23 cellular contexts compared by ENCODE assay signal in genomic region chr19:38093587-38093986, GRCh38.
DNase-seq lines count a peak whose midpoint lies in the region; ATAC-seq, FAIRE-seq and TF ChIP-seq lines count a peak whose summit lies in the region.
"Had no signal": no experiment of that assay in that cellular context is flagged by ENCODE, and none has a peak within 500 bp of the region (broad histone marks: within the 10 kb centered on the region; RNA-seq: fewer than 3 reads in every experiment).

No MANE protein-coding gene starts in this region.

- H3K4me2 ChIP-seq in HepG2 (ENCODE audit: low read depth, low read length): no peak overlapping the region

- ATAC-seq in HepG2 (no peak), right lobe of liver (no peak), upper lobe of left lung (ENCODE audit: low FRiP score in 2 of 2) (peak; percentile 17 to 50), GM18907 (IDR thresholded peaks at IDR 0.05; ENCODE audit: unreplicated experiment) (no peak)
- ATAC-seq: PC-3, psoas muscle, WTC11 had no signal

- WGBS in HepG2 (ENCODE audit: low lambda C conversion rate): no CpG with 5 or more reads among the region's 6 CpGs
- 47% methylated on average over 3 of the region's 6 CpGs for WGBS in right lobe of liver (ENCODE audit: insufficient coverage, low coverage, low lambda C conversion rate, missing lambda C conversion rate)
- 79% methylated on average over 6 of the region's 6 CpGs; no CpG with 5 or more reads in 1 of the 2 donors for WGBS in upper lobe of left lung, 2 donors

- H3K4me1 Mint-ChIP-seq in activated T-helper 2 cell treated with anti-CD3 and anti-CD28 coated beads, Interferon-gamma antibody, Interleukin-2, Interleukin-4, amounts not matched to agents 10 μg/mL and 5 μg/mL and 100 μg/mL, durations not matched to agents 14 hours and 24 hours and 36 hours (ENCODE audit: low read depth): no peaks in the 10 kb centered on the region
- H3K4me1 Mint-ChIP-seq: WTC11 had no signal

- FAIRE-seq in HepG2 (lab: Jason Lieb, UNC): no peak

- H3K4me1 ChIP-seq in HepG2 (ENCODE audit: insufficient read depth, low read length) (no peaks in the 10 kb centered on the region), right lobe of liver (no peaks in the 10 kb centered on the region), left ventricle myocardium inferior (peaks cover 29% of the 10 kb centered on the region), upper lobe of left lung (peaks cover 0 to 7% (median 3%) of the 10 kb centered on the region in 4 donors)

- POLR2A ChIA-PET in HepG2 (lab: Yijun Ruan, JAX): no interaction called here

- no peaks in the 10 kb centered on the region for H3K79me2 ChIP-seq in HepG2 (ENCODE audit: insufficient read depth, low read length)

- DNase-seq in HepG2 (ENCODE audit: low spot score) (no peak), right lobe of liver (no peak), anterior cingulate cortex (lab: John Stamatoyannopoulos, UW) (peak in 42 of 58 donors; percentile 8 to 85 (median 34)), left ventricle myocardium inferior (peak; percentile 58), upper lobe of left lung (peak in 1 of 2 donors; percentile 42), NCI-H128 (lab: John Stamatoyannopoulos, UW; ENCODE audit: unreplicated experiment) (no peak)
- no peak for DNase-seq in activated T-helper 2 cell treated with anti-CD3 and anti-CD28 coated beads, Interferon-gamma antibody, Interleukin-2, Interleukin-4, amounts not matched to agents 10 μg/mL and 5 μg/mL and 100 μg/mL, durations not matched to agents 14 hours and 24 hours and 36 hours (ENCODE audit: low spot score)
- DNase-seq: foreskin fibroblast, HFFc6, NCI-H2081, NCI-H748 treated with DMSO at 0.1 percent for 48 hours, nephron progenitor cell, PC-3, psoas muscle had no signal

- BruUV-seq in HepG2 (replicated peaks; lab: Mats Ljungman, UMichigan): no TSS peak

- CTCF ChIA-PET in HepG2 (lab: Yijun Ruan, JAX; ENCODE audit: low intra/inter-chr PET ratio, low total read pairs): no interaction called here

- H3K9me3 ChIP-seq in HepG2 (ENCODE audit: low read length) (no peaks in the 10 kb centered on the region), right lobe of liver (no peaks in the 10 kb centered on the region), left ventricle myocardium inferior (replicated peaks) (no peaks in the 10 kb centered on the region), upper lobe of left lung (no peaks in the 10 kb centered on the region)
- H3K9me3 ChIP-seq: psoas muscle had no signal

- H3K27ac ChIP-seq in HepG2 (ENCODE audit: extremely low read length, insufficient read depth, low read length): no peak overlapping the region
- no peak overlapping the region for H3K27ac ChIP-seq in right lobe of liver
- H3K27ac ChIP-seq in left ventricle myocardium inferior (replicated peaks): peak overlapping the region; percentile 52
- H3K27ac ChIP-seq in upper lobe of left lung: no peak overlapping the region
- H3K27ac ChIP-seq: HL-60, psoas muscle had no signal

- H3K4me3 ChIP-seq in HepG2 (replicated peaks in 1 of 3; ENCODE audit: insufficient read depth in 1 of 3, low read depth in 2 of 3, low read length in 3 of 3) (no peak overlapping the region), right lobe of liver (no peak overlapping the region), left ventricle myocardium inferior (no peak overlapping the region), upper lobe of left lung (no peak overlapping the region)
- H3K4me3 ChIP-seq: psoas muscle had no signal

- no peak overlapping the region for H2AFZ ChIP-seq in HepG2 (ENCODE audit: low read length)

- TF ChIP-seq POLR2A in HepG2 (IDR thresholded peaks at IDR 0.05; ENCODE audit: insufficient read depth in 1 of 2, low read depth in 2 of 2, low read length in 2 of 2): no peak
- TF ChIP-seq POLR2A in right lobe of liver (IDR thresholded peaks at IDR 0.05): no peak
- no peak for TF ChIP-seq POLR2A in upper lobe of left lung (IDR thresholded peaks at IDR 0.05)

- peaks cover 0 to 21% of the 10 kb centered on the region in 2 experiments; a peak in 3 of 5 replicates for H3K36me3 ChIP-seq in HepG2 (replicated peaks in 1 of 2; ENCODE audit: control insufficient read depth in 1 of 2, insufficient read depth in 2 of 2, low read length in 2 of 2)
- peaks cover 0 to 7% (median 0%) of the 10 kb centered on the region in 4 donors for H3K36me3 ChIP-seq in right lobe of liver
- peaks cover 4% of the 10 kb centered on the region for H3K36me3 ChIP-seq in left ventricle myocardium inferior
- H3K36me3 ChIP-seq in upper lobe of left lung: peaks cover 4 to 25% (median 12%) of the 10 kb centered on the region in 4 donors

- no peaks in the 10 kb centered on the region for H3K36me3 Mint-ChIP-seq in activated T-helper 2 cell treated with anti-CD3 and anti-CD28 coated beads, Interferon-gamma antibody, Interleukin-2, Interleukin-4, amounts not matched to agents 10 μg/mL and 5 μg/mL and 100 μg/mL, durations not matched to agents 14 hours and 24 hours and 36 hours (ENCODE audit: low read depth)

- in situ Hi-C loops in HepG2 (cut with HindIII; ENCODE audit: extremely low pct_ligation_motif_present, low pct_unique_long_range_greater_than_20kb): no loop called here

- intact Hi-C loops in HepG2 (cut with micrococcal nuclease; ENCODE audit: unreplicated experiment) (no loop called here), right lobe of liver (cut with DNase I) (loop anchor here in 1 of 2 donors (10.0 kb wide), 1 partner anchor 189 kb away; the partner anchor contains the start of genes SIPA1L3 and WDR87), left ventricle myocardium inferior (cut with micrococcal nuclease) (no loop called here)
- intact Hi-C loops in activated T-helper 2 cell treated with anti-CD3 and anti-CD28 coated beads, Interferon-gamma antibody, Interleukin-2, Interleukin-4, amounts not matched to agents 10 μg/mL and 5 μg/mL and 100 μg/mL, durations not matched to agents 14 hours and 24 hours and 36 hours (cut with micrococcal nuclease): no loop called here

- H3K27me3 ChIP-seq in HepG2 (ENCODE audit: control insufficient read depth in 1 of 2, insufficient read depth in 2 of 2, low read length in 2 of 2) (no peaks in the 10 kb centered on the region), right lobe of liver (no peaks in the 10 kb centered on the region), left ventricle myocardium inferior (ENCODE audit: low read depth) (no peaks in the 10 kb centered on the region), upper lobe of left lung (no peaks in the 10 kb centered on the region)

- no peak overlapping the region for H3K27ac Mint-ChIP-seq in activated T-helper 2 cell treated with anti-CD3 and anti-CD28 coated beads, Interferon-gamma antibody, Interleukin-2, Interleukin-4, amounts not matched to agents 10 μg/mL and 5 μg/mL and 100 μg/mL, durations not matched to agents 14 hours and 24 hours and 36 hours
- H3K27ac Mint-ChIP-seq: activated naive CD8-positive, alpha-beta T cell; dendritic cell treated with granulocyte-macrophage colony-stimulating factor and Interleukin-4, amounts not matched to agents 40 ng/mL and 50 ng/mL, for 4 days; HFFc6; IgD-negative memory B cell; nephron progenitor cell; T-helper 2 cell treated with Interferon-gamma antibody and Interleukin-4, amounts not matched to agents 5 μg/mL and 100 μg/mL, for 36 hours; WTC11 had no signal

- no peaks in the 10 kb centered on the region for H3K27me3 Mint-ChIP-seq in activated T-helper 2 cell treated with anti-CD3 and anti-CD28 coated beads, Interferon-gamma antibody, Interleukin-2, Interleukin-4, amounts not matched to agents 10 μg/mL and 5 μg/mL and 100 μg/mL, durations not matched to agents 14 hours and 24 hours and 36 hours (ENCODE audit: low read depth)
- H3K27me3 Mint-ChIP-seq: activated naive CD8-positive, alpha-beta T cell; brain; dendritic cell treated with granulocyte-macrophage colony-stimulating factor and Interleukin-4, amounts not matched to agents 40 ng/mL and 50 ng/mL, for 4 days; IgD-negative memory B cell had no signal

- no peak for TF ChIP-seq RAD21 in HepG2 (CRISPR knock-in tag; IDR thresholded peaks at IDR 0.05)

- no peak for TF ChIP-seq EP300 in HepG2 (IDR thresholded peaks at IDR 0.05; ENCODE audit: low read depth in 2 of 2, low read length in 2 of 2)
- no peak for TF ChIP-seq EP300 in HepG2 (CRISPR knock-in tag; IDR thresholded peaks at IDR 0.05; ENCODE audit: borderline replicate concordance)
- TF ChIP-seq EP300 in upper lobe of left lung (IDR thresholded peaks at IDR 0.05): no peak

- H3K4me3 Mint-ChIP-seq in activated T-helper 2 cell treated with anti-CD3 and anti-CD28 coated beads, Interferon-gamma antibody, Interleukin-2, Interleukin-4, amounts not matched to agents 10 μg/mL and 5 μg/mL and 100 μg/mL, durations not matched to agents 14 hours and 24 hours and 36 hours (ENCODE audit: low read depth): no peak overlapping the region
- H3K4me3 Mint-ChIP-seq: activated naive CD8-positive, alpha-beta T cell; brain; CD14-positive monocyte; dendritic cell treated with granulocyte-macrophage colony-stimulating factor and Interleukin-4, amounts not matched to agents 40 ng/mL and 50 ng/mL, for 4 days; HFFc6; IgD-negative memory B cell; nephron progenitor cell; T-helper 2 cell treated with Interferon-gamma antibody and Interleukin-4, amounts not matched to agents 5 μg/mL and 100 μg/mL, for 36 hours; WTC11 had no signal

- H3K9ac ChIP-seq in HepG2 (ENCODE audit: insufficient read depth, low read depth, low read length): no peak overlapping the region

- H3K9me3 Mint-ChIP-seq in activated T-helper 2 cell treated with anti-CD3 and anti-CD28 coated beads, Interferon-gamma antibody, Interleukin-2, Interleukin-4, amounts not matched to agents 10 μg/mL and 5 μg/mL and 100 μg/mL, durations not matched to agents 14 hours and 24 hours and 36 hours: no peaks in the 10 kb centered on the region
- H3K9me3 Mint-ChIP-seq: brain; dendritic cell treated with granulocyte-macrophage colony-stimulating factor and Interleukin-4, amounts not matched to agents 40 ng/mL and 50 ng/mL, for 4 days; HFFc6; IgD-negative memory B cell; nephron progenitor cell; T-helper 2 cell treated with Interferon-gamma antibody and Interleukin-4, amounts not matched to agents 5 μg/mL and 100 μg/mL, for 36 hours; WTC11 had no signal

- TF ChIP-seq CTCF in HepG2 (CRISPR knock-in tag; IDR thresholded peaks at IDR 0.05): no peak
- TF ChIP-seq CTCF in right lobe of liver (IDR thresholded peaks at IDR 0.05): no peak
- TF ChIP-seq CTCF in left ventricle myocardium inferior (IDR thresholded peaks at IDR 0.05; ENCODE audit: borderline replicate concordance): no peak
- TF ChIP-seq CTCF in upper lobe of left lung (IDR thresholded peaks at IDR 0.05): no peak

- no peaks in the 10 kb centered on the region for H4K20me1 ChIP-seq in HepG2 (ENCODE audit: insufficient read depth, low read length)

TF ChIP-seq in HepG2, 621 proteins besides CTCF, POLR2A, EP300 and RAD21:
- TF ChIP-seq RBM22 (optimal IDR thresholded peaks at IDR 0.05; ENCODE audit: low read length) (peak; percentile 35), NFIB (CRISPR knock-in tag; IDR thresholded peaks at IDR 0.05; ENCODE audit: borderline replicate concordance) (no peak)

Comparison
In these comparisons a context has a peak if more than half of its experiments do, and no peak if none do; other contexts are left out.
1. ATAC-seq: peak in upper lobe of left lung (2 of 2); none in HepG2 (single experiment), right lobe of liver (0 of 4) and GM18907 (single experiment).
2. DNase-seq: peak in anterior cingulate cortex (42 of 58) and left ventricle myocardium inferior (single experiment); none in HepG2 (single experiment), right lobe of liver (0 of 3), NCI-H128 (single experiment) and activated T-helper 2 cell treated with anti-CD3 and anti-CD28 coated beads, Interferon-gamma antibody, Interleukin-2, Interleukin-4, amounts not matched to agents 10 μg/mL and 5 μg/mL and 100 μg/mL, durations not matched to agents 14 hours and 24 hours and 36 hours (single experiment).